Comparison of ENCODE assay signal across 15 cellular contexts in genomic region chrX:3461824-3462508, GRCh38.
DNase-seq lines count a peak whose midpoint lies in the region; ATAC-seq and TF ChIP-seq lines count a peak whose summit lies in the region.
"Had no signal": no experiment of that assay in that cellular context is flagged by ENCODE, and none has a peak within 500 bp of the region (broad histone marks: within the 10 kb centered on the region; RNA-seq: fewer than 3 reads in every experiment).

No MANE protein-coding gene starts in this region.

- peak overlapping the region; percentile 8 for H2AFZ ChIP-seq in H9 (ENCODE audit: low read length)
- H2AFZ ChIP-seq: parathyroid adenoma had no signal

- H3K27me3 ChIP-seq in H9 (ENCODE audit: insufficient read depth, low read length) (no peaks in the 10 kb centered on the region), colonic mucosa (no peaks in the 10 kb centered on the region)
- H3K27me3 ChIP-seq: gastrocnemius medialis, upper lobe of right lung had no signal

- no peaks in the 10 kb centered on the region for H3K9me3 ChIP-seq in H9 (ENCODE audit: control insufficient read depth, low read depth, low read length)
- no peaks in the 10 kb centered on the region for H3K9me3 ChIP-seq in colonic mucosa
- H3K9me3 ChIP-seq: gastrocnemius medialis, HAP-1, upper lobe of right lung had no signal

- no peak for ATAC-seq in HG02571 (IDR thresholded peaks at IDR 0.05; ENCODE audit: unreplicated experiment)
- no peak for ATAC-seq in GM19023 (IDR thresholded peaks at IDR 0.05; ENCODE audit: unreplicated experiment)
- ATAC-seq: activated T-cell treated with anti-CD3 and anti-CD28 coated beads, Interleukin-2, amount 50 U/mL, for 72 hours; gastrocnemius medialis; T-helper 17 cell; upper lobe of right lung had no signal

- no peak overlapping the region for H2BK12ac ChIP-seq in H9 (ENCODE audit: insufficient read length, low read depth, low read length)

- no peak overlapping the region for H4K91ac ChIP-seq in H9 (ENCODE audit: insufficient read length, low read depth, low read length)

- intact Hi-C loops in colonic mucosa (cut with DNase I): no loop called here

- H2BK5ac ChIP-seq in H9 (ENCODE audit: insufficient read length, low read length): no peak overlapping the region

- no peaks in the 10 kb centered on the region for H3K36me3 ChIP-seq in colonic mucosa
- H3K36me3 ChIP-seq: gastrocnemius medialis, HAP-1, upper lobe of right lung had no signal

- no peaks in the 10 kb centered on the region for H3K79me1 ChIP-seq in H9 (ENCODE audit: insufficient read depth, low read depth, low read length, poor library complexity, severe bottlenecking)

- H3K4me2 ChIP-seq in H9 (ENCODE audit: insufficient read depth, insufficient read length, low read length): no peak overlapping the region

- H3T11ph ChIP-seq in H9 (ENCODE audit: low read length): no peak overlapping the region

- peak overlapping the region; percentile 60 for H2BK20ac ChIP-seq in H9 (ENCODE audit: low read depth, low read length, poor library complexity, severe bottlenecking)

- no peak overlapping the region for H2BK15ac ChIP-seq in H9 (ENCODE audit: low read depth, low read length)

- WGBS in H9 (ENCODE audit: extremely low coverage, insufficient read length, low lambda C conversion rate): no CpG with 5 or more reads among the region's 11 CpGs

- H2BK120ac ChIP-seq in H9 (ENCODE audit: low read depth, low read length, poor library complexity, severe bottlenecking): no peak overlapping the region

- no peak overlapping the region for H3K27ac Mint-ChIP-seq in H9
- H3K27ac Mint-ChIP-seq: activated T-cell treated with anti-CD3 and anti-CD28 coated beads, Interleukin-2, amount 50 U/mL, for 72 hours; T-helper 17 cell had no signal

- H4K5ac ChIP-seq in H9 (ENCODE audit: insufficient read length, low read depth, low read length): no peak overlapping the region

- POLR2A ChIA-PET in AG04449 (lab: Yijun Ruan, JAX): no interaction called here

- H3K4me1 ChIP-seq in H9 (ENCODE audit: insufficient read depth, low read length) (no peaks in the 10 kb centered on the region; the same call in 1 of the 2 replicates), colonic mucosa (no peaks in the 10 kb centered on the region)
- H3K4me1 ChIP-seq: gastrocnemius medialis, HAP-1, parathyroid adenoma, upper lobe of right lung had no signal

- TF ChIP-seq CTCF in AG04449 (IDR thresholded peaks at IDR 0.05; ENCODE audit: insufficient read depth, low read length, missing control alignments) (no peak), H9 (conservative IDR thresholded peaks at IDR 0.05) (no peak), colonic mucosa (IDR thresholded peaks at IDR 0.05) (no peak)

- no peaks in the 10 kb centered on the region for H4K20me1 ChIP-seq in H9 (ENCODE audit: control insufficient read depth, insufficient read depth, insufficient read length)

- no peak overlapping the region for H2AK5ac ChIP-seq in H9 (ENCODE audit: insufficient read length, low read length)

- H3K9me3 Mint-ChIP-seq in H9: no peaks in the 10 kb centered on the region; a peak in 1 of 5 replicates

- H3K23me2 ChIP-seq in H9 (ENCODE audit: insufficient read length, low read depth, low read length, poor library complexity, severe bottlenecking): no peaks in the 10 kb centered on the region

- H3K4me1 Mint-ChIP-seq in H9: peaks cover 24 to 26% of the 10 kb centered on the region in 2 experiments
- H3K4me1 Mint-ChIP-seq: T-helper 17 cell had no signal

- H3K9ac ChIP-seq in H9 (ENCODE audit: extremely low read depth, insufficient read length, low read length) (no peak overlapping the region), colonic mucosa (ENCODE audit: low read depth in 2 of 2, low read length in 2 of 2) (no peak overlapping the region)
- H3K9ac ChIP-seq: parathyroid adenoma had no signal

- H3K14ac ChIP-seq in H9 (ENCODE audit: insufficient read depth, low read length): no peak overlapping the region

- no peak overlapping the region for H3K4me3 Mint-ChIP-seq in H9
- H3K4me3 Mint-ChIP-seq: activated T-cell treated with anti-CD3 and anti-CD28 coated beads, Interleukin-2, amount 50 U/mL, for 72 hours; T-helper 17 cell had no signal

- no peak overlapping the region for H3K27ac ChIP-seq in H9 (ENCODE audit: insufficient read length, low read depth, low read length)
- no peak overlapping the region for H3K27ac ChIP-seq in colonic mucosa
- H3K27ac ChIP-seq: gastrocnemius medialis, parathyroid adenoma, upper lobe of right lung had no signal

- H3K4ac ChIP-seq in H9 (ENCODE audit: low read depth, low read length): no peak overlapping the region

- H3K27me3 Mint-ChIP-seq in H9 (ENCODE audit: low read depth): no peaks in the 10 kb centered on the region; the same call in 1 of the 2 replicates
- H3K27me3 Mint-ChIP-seq: T-helper 17 cell had no signal

- CTCF ChIA-PET in AG04449 (lab: Yijun Ruan, JAX): interaction anchor here (0.6 to 1.9 kb wide), 2 partner anchors 87 to 346 kb away, joined by 3 to 4 read pairs; no protein-coding TSS in a partner anchor

- no peaks in the 10 kb centered on the region for H3K36me3 Mint-ChIP-seq in H9 (ENCODE audit: insufficient read depth in 1 of 3, low read depth in 3 of 3)

- H3K18ac ChIP-seq in H9 (ENCODE audit: insufficient read length, low read depth, low read length): no peak overlapping the region

- H3K23ac ChIP-seq in H9 (ENCODE audit: insufficient read length, low read depth, low read length): no peak overlapping the region

- H3K79me2 ChIP-seq in H9 (ENCODE audit: insufficient read depth, low read length): no peaks in the 10 kb centered on the region
- H3K79me2 ChIP-seq: parathyroid adenoma had no signal

- DNase-seq in AG04449 (ENCODE audit: low read depth, low spot score) (no peak), H9 (no peak), RPMI7951 (ENCODE audit: low read depth) (peak; percentile 21), iris pigment epithelial cell (ENCODE audit: low read depth) (peak; percentile 30), hippocampal formation (lab: John Stamatoyannopoulos, UW) (no peak), colonic mucosa (no peak)
- DNase-seq: activated CD4-positive, alpha-beta T cell treated with anti-CD3 and anti-CD28 coated beads for 48 hours; activated T-cell treated with anti-CD3 and anti-CD28 coated beads, Interleukin-2, amount 50 U/mL, for 72 hours; gastrocnemius medialis; T-helper 17 cell; upper lobe of right lung had no signal

- no peak overlapping the region for H3K56ac ChIP-seq in H9 (ENCODE audit: insufficient read length, low read depth, low read length)

- H3K4me3 ChIP-seq in AG04449 (ENCODE audit: low read depth, low read length): peak overlapping the region; percentile 25
- no peak overlapping the region for H3K4me3 ChIP-seq in colonic mucosa
- H3K4me3 ChIP-seq: gastrocnemius medialis, HAP-1, upper lobe of right lung had no signal

- no peak overlapping the region for H4K8ac ChIP-seq in H9 (replicated peaks; ENCODE audit: insufficient read length, low read depth, low read length)

Comparison
In these comparisons a context has a peak if more than half of its experiments do, and no peak if none do; other contexts are left out.
1. DNase-seq: peak in RPMI7951 (single experiment) and iris pigment epithelial cell (single experiment); none in AG04449 (single experiment), H9 (single experiment), hippocampal formation (0 of 2) and colonic mucosa (single experiment).